ENCODE assay signal across 15 cellular contexts in the genomic region with DNA sequence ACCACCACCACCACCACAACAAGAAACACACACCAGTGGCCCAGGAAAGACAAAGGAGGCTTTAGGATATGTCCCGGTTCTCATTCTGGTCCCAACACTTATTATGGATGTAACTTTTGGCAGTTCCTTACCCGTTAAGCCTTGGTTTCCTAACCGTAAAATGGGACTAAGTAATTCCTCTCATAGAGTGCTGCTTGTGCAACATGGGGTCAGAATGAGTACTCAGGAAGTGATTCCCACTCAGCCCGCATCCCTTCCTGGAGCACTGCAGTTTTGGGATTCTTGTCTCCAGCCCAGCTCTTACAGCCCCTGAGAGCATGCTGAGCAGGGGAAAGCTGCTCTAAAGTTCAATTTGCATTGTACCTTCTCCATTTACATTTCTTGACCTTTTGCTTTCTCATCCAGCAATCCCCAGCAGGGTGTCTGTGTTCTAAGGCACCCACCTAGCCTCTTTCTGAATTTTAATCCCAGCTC.
DNase-seq lines count a peak whose midpoint lies in the region; ATAC-seq and TF ChIP-seq lines count a peak whose summit lies in the region.
"Had no signal": no experiment of that assay in that cellular context is flagged by ENCODE, and none has a peak within 500 bp of the region (broad histone marks: within the 10 kb centered on the region; RNA-seq: fewer than 3 reads in every experiment).

No MANE protein-coding gene starts in this region.

- intact Hi-C loops in CD4-positive, alpha-beta T cell (cut with DNase I, micrococcal nuclease): loop anchor here (5.0 to 10.0 kb wide), 4 partner anchors 110 to 342 kb away; no protein-coding TSS in a partner anchor
- intact Hi-C loops in left colon (cut with DNase I, micrococcal nuclease) (no loop called here), CD14-positive monocyte (cut with micrococcal nuclease) (loop anchor here in 1 of 2 donors (5.0 kb wide), 1 partner anchor 363 kb away; no protein-coding TSS in a partner anchor)

- POLR2A ChIA-PET in CD4-positive, alpha-beta T cell (lab: Charles Lee): no interaction called here

- no peak overlapping the region for H3K4me3 Mint-ChIP-seq in CD4-positive, alpha-beta T cell
- no peak overlapping the region for H3K4me3 Mint-ChIP-seq in CD14-positive monocyte

- no peak for TF ChIP-seq CTCF in CD4-positive, alpha-beta T cell (IDR thresholded peaks at IDR 0.05)
- no peak for TF ChIP-seq CTCF in CD14-positive monocyte (IDR thresholded peaks at IDR 0.05)

- H3K9me3 Mint-ChIP-seq in CD4-positive, alpha-beta T cell: no peaks in the 10 kb centered on the region
- H3K9me3 Mint-ChIP-seq in CD14-positive monocyte: peaks cover 0 to 8% (median 5%) of the 10 kb centered on the region in 7 donors

- no peak for ATAC-seq in CD4-positive, alpha-beta T cell (ENCODE audit: poor library complexity)
- ATAC-seq in left colon: no peak
- ATAC-seq in GM21367 (IDR thresholded peaks at IDR 0.05; ENCODE audit: unreplicated experiment): no peak

- H3K27ac Mint-ChIP-seq in CD4-positive, alpha-beta T cell: peak overlapping the region; percentile 37
- peak overlapping the region in 1 of 7 donors; percentile 26 for H3K27ac Mint-ChIP-seq in CD14-positive monocyte

- CTCF ChIA-PET in CD4-positive, alpha-beta T cell (lab: Charles Lee): interaction anchor here (2.8 kb wide), 1 partner anchor 364 kb away, joined by 22 read pairs; no protein-coding TSS in a partner anchor

- H3K27me3 ChIP-seq in CD4-positive, alpha-beta T cell (ENCODE audit: control insufficient read depth, insufficient read depth, low read length): no peaks in the 10 kb centered on the region
- H3K27me3 ChIP-seq: hepatocyte had no signal

- DNase-seq in CD4-positive, alpha-beta T cell: no peak
- peak; percentile 68 for DNase-seq in HT1080 (ENCODE audit: low read depth)
- peak; percentile 66 for DNase-seq in amniotic epithelial cell (ENCODE audit: low read depth)
- DNase-seq in iPS-NIHi7 (ENCODE audit: extremely low spot score): peak; percentile 83
- DNase-seq in GDM1 (lab: John Stamatoyannopoulos, UW): no peak
- no peak for DNase-seq in left colon
- no peak for DNase-seq in CD14-positive monocyte (ENCODE audit: low spot score)
- DNase-seq: activated CD4-positive, alpha-beta T cell treated with anti-CD3 and anti-CD28 coated beads, Interleukin-2, amount 50 U/mL, for 1 hour; activated naive CD4-positive, alpha-beta T cell treated with anti-CD3 and anti-CD28 coated beads, Interleukin-2, amount 50 U/mL, for 16 hours; Caco-2; mucosa of descending colon; NCI-H1694; NCI-H82 had no signal

- peaks cover 51% of the 10 kb centered on the region for H3K4me1 Mint-ChIP-seq in CD4-positive, alpha-beta T cell (ENCODE audit: low read depth)
- peaks cover 13% of the 10 kb centered on the region for H3K4me1 Mint-ChIP-seq in CD14-positive monocyte

- no peak overlapping the region for H3K27ac ChIP-seq in CD4-positive, alpha-beta T cell (ENCODE audit: low read depth, low read length)
- H3K27ac ChIP-seq: hepatocyte had no signal

- no peaks in the 10 kb centered on the region for H3K27me3 Mint-ChIP-seq in CD4-positive, alpha-beta T cell
- peaks cover 1% of the 10 kb centered on the region in 3 donors for H3K27me3 Mint-ChIP-seq in CD14-positive monocyte (ENCODE audit: low read depth in 3 of 3)

- H3K36me3 Mint-ChIP-seq in CD4-positive, alpha-beta T cell (ENCODE audit: low read depth): peaks cover 3% of the 10 kb centered on the region
- peaks cover under 1 to 9% of the 10 kb centered on the region in 2 donors for H3K36me3 Mint-ChIP-seq in CD14-positive monocyte

- H3K9me3 ChIP-seq in CD4-positive, alpha-beta T cell (ENCODE audit: control insufficient read depth, low read length): no peaks in the 10 kb centered on the region
- H3K9me3 ChIP-seq: Caco-2, mucosa of descending colon had no signal

Comparison
In these comparisons a context has a peak if more than half of its experiments do, and no peak if none do; other contexts are left out.
1. DNase-seq: peak in HT1080 (single experiment), amniotic epithelial cell (single experiment) and iPS-NIHi7 (single experiment); none in CD4-positive, alpha-beta T cell (0 of 10), GDM1 (single experiment), left colon (0 of 2) and CD14-positive monocyte (single experiment).
2. intact Hi-C loops: an anchor here in CD4-positive, alpha-beta T cell (5.0 to 10.0 kb wide); none called in left colon.